Comparison of ENCODE assay signal across 1 cellular context in the genomic region with DNA sequence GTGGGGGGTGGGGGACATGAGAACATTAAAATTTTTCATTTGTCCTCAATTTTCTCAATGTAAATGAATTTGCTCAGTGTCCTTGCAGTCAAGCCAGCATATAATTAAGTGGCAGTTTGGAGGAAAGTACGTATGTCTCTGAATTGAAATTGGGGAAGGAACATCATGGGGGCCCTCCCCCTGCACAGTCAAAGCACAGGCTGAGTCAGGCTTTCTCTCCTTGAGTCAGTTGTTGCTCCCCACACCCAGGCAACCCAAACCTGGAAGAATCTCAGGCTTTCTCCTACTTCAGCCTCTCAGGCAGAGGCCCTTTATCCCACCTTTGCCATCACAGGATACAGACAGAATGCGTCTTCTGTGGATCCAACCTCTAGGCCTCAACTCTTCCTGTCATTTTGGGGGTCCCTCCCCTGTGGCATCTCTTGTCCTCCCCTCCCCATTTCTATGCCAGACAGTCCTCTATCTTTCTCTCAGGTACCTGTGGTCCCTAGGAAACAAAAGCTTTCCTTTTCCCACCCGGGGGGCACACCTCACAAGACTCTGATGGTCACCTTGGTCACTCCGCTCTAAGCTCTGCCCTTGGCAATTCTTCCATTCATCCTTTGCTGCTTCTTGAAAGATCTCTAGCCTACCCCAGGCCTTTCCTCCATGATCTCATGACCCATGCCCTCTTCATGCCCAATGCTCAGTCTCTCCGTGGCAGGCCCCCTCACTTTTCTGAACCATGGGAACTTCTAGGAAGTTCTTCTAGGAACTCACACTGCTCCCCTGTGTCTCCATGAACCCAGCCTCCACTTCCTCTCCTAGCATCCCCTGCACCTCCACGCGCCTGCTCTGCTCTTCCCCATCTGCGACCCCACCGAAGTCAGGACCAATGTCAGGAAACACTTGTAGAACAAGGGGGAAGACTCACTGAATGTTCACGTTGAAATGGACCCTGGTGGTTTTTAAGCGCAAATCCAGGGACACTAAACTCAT.
TF ChIP-seq lines count a peak whose summit lies in the region.

No MANE protein-coding gene starts in this region.

TF ChIP-seq in GM12878, 131 proteins besides CTCF, POLR2A, EP300 and RAD21 (continued from another document and continues in another):
- TF ChIP-seq, protein P1, sequence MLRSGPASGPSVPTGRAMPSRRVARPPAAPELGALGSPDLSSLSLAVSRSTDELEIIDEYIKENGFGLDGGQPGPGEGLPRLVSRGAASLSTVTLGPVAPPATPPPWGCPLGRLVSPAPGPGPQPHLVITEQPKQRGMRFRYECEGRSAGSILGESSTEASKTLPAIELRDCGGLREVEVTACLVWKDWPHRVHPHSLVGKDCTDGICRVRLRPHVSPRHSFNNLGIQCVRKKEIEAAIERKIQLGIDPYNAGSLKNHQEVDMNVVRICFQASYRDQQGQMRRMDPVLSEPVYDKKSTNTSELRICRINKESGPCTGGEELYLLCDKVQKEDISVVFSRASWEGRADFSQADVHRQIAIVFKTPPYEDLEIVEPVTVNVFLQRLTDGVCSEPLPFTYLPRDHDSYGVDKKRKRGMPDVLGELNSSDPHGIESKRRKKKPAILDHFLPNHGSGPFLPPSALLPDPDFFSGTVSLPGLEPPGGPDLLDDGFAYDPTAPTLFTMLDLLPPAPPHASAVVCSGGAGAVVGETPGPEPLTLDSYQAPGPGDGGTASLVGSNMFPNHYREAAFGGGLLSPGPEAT (IDR thresholded peaks at IDR 0.05; ENCODE audit: low read depth) = no peak
- TF ChIP-seq SREBF1 (IDR thresholded peaks at IDR 0.05; ENCODE audit: low read length) = no peak
- TF ChIP-seq STAT1 (conservative IDR thresholded peaks at IDR 0.05) = no peak
- TF ChIP-seq BHLHE40 (IDR thresholded peaks at IDR 0.05; ENCODE audit: borderline replicate concordance in 1 of 2, low read depth in 2 of 2, low read length in 1 of 2) = no peak
- TF ChIP-seq EGR1 (IDR thresholded peaks at IDR 0.05; ENCODE audit: borderline replicate concordance in 1 of 2, low read depth in 2 of 2, low read length in 2 of 2) = no peak
- TF ChIP-seq, protein P2, sequence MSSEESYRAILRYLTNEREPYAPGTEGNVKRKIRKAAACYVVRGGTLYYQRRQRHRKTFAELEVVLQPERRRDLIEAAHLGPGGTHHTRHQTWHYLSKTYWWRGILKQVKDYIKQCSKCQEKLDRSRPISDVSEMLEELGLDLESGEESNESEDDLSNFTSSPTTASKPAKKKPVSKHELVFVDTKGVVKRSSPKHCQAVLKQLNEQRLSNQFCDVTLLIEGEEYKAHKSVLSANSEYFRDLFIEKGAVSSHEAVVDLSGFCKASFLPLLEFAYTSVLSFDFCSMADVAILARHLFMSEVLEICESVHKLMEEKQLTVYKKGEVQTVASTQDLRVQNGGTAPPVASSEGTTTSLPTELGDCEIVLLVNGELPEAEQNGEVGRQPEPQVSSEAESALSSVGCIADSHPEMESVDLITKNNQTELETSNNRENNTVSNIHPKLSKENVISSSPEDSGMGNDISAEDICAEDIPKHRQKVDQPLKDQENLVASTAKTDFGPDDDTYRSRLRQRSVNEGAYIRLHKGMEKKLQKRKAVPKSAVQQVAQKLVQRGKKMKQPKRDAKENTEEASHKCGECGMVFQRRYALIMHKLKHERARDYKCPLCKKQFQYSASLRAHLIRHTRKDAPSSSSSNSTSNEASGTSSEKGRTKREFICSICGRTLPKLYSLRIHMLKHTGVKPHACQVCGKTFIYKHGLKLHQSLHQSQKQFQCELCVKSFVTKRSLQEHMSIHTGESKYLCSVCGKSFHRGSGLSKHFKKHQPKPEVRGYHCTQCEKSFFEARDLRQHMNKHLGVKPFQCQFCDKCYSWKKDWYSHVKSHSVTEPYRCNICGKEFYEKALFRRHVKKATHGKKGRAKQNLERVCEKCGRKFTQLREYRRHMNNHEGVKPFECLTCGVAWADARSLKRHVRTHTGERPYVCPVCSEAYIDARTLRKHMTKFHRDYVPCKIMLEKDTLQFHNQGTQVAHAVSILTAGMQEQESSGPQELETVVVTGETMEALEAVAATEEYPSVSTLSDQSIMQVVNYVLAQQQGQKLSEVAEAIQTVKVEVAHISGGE (CRISPR knock-in tag; IDR thresholded peaks at IDR 0.05) = no peak
- TF ChIP-seq ZBED1 (IDR thresholded peaks at IDR 0.05; ENCODE audit: borderline replicate concordance) = no peak
- TF ChIP-seq, protein P3, sequence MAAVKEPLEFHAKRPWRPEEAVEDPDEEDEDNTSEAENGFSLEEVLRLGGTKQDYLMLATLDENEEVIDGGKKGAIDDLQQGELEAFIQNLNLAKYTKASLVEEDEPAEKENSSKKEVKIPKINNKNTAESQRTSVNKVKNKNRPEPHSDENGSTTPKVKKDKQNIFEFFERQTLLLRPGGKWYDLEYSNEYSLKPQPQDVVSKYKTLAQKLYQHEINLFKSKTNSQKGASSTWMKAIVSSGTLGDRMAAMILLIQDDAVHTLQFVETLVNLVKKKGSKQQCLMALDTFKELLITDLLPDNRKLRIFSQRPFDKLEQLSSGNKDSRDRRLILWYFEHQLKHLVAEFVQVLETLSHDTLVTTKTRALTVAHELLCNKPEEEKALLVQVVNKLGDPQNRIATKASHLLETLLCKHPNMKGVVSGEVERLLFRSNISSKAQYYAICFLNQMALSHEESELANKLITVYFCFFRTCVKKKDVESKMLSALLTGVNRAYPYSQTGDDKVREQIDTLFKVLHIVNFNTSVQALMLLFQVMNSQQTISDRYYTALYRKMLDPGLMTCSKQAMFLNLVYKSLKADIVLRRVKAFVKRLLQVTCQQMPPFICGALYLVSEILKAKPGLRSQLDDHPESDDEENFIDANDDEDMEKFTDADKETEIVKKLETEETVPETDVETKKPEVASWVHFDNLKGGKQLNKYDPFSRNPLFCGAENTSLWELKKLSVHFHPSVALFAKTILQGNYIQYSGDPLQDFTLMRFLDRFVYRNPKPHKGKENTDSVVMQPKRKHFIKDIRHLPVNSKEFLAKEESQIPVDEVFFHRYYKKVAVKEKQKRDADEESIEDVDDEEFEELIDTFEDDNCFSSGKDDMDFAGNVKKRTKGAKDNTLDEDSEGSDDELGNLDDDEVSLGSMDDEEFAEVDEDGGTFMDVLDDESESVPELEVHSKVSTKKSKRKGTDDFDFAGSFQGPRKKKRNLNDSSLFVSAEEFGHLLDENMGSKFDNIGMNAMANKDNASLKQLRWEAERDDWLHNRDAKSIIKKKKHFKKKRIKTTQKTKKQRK (IDR thresholded peaks at IDR 0.05; ENCODE audit: low read depth, low read length) = no peak
- TF ChIP-seq GATAD2B (conservative IDR thresholded peaks at IDR 0.05; ENCODE audit: low read depth) = no peak
- peak; percentile 41; the same call in 1 of the 2 replicates for TF ChIP-seq CREB1 (IDR thresholded peaks at IDR 0.05; ENCODE audit: low read depth)
- TF ChIP-seq ATF7 (IDR thresholded peaks at IDR 0.05; ENCODE audit: low read depth) = no peak
- no peak for TF ChIP-seq ASH2L (IDR thresholded peaks at IDR 0.05; ENCODE audit: borderline replicate concordance, low read depth)
- TF ChIP-seq MYC (IDR thresholded peaks at IDR 0.05; ENCODE audit: insufficient read depth, insufficient read length, insufficient replicate concordance, low read length, severe bottlenecking) = no peak
- no peak for TF ChIP-seq HDGF (IDR thresholded peaks at IDR 0.05)
- TF ChIP-seq SRF (IDR thresholded peaks at IDR 0.05; ENCODE audit: low read depth in 2 of 2, low read length in 2 of 2) = no peak
- no peak for TF ChIP-seq LARP7 (IDR thresholded peaks at IDR 0.05)
- TF ChIP-seq, protein P4, sequence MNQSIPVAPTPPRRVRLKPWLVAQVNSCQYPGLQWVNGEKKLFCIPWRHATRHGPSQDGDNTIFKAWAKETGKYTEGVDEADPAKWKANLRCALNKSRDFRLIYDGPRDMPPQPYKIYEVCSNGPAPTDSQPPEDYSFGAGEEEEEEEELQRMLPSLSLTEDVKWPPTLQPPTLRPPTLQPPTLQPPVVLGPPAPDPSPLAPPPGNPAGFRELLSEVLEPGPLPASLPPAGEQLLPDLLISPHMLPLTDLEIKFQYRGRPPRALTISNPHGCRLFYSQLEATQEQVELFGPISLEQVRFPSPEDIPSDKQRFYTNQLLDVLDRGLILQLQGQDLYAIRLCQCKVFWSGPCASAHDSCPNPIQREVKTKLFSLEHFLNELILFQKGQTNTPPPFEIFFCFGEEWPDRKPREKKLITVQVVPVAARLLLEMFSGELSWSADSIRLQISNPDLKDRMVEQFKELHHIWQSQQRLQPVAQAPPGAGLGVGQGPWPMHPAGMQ (IDR thresholded peaks at IDR 0.05; ENCODE audit: borderline replicate concordance) = no peak
- TF ChIP-seq POLR2AphosphoS5 (IDR thresholded peaks at IDR 0.05; ENCODE audit: low read length) = no peak
- TF ChIP-seq SUZ12 (IDR thresholded peaks at IDR 0.05; ENCODE audit: unreplicated experiment) = no peak
- no peak for TF ChIP-seq ZSCAN29 (IDR thresholded peaks at IDR 0.05)
- TF ChIP-seq FOXM1 (IDR thresholded peaks at IDR 0.05; ENCODE audit: low read depth, low read length) = no peak
- TF ChIP-seq, protein P5, sequence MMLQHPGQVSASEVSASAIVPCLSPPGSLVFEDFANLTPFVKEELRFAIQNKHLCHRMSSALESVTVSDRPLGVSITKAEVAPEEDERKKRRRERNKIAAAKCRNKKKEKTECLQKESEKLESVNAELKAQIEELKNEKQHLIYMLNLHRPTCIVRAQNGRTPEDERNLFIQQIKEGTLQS (IDR thresholded peaks at IDR 0.05; ENCODE audit: borderline replicate concordance, extremely low read depth, low read depth, low read length) = no peak
- no peak for TF ChIP-seq POU2F2 (IDR thresholded peaks at IDR 0.05; ENCODE audit: borderline replicate concordance, low read depth, low read length)
- TF ChIP-seq, protein P6, sequence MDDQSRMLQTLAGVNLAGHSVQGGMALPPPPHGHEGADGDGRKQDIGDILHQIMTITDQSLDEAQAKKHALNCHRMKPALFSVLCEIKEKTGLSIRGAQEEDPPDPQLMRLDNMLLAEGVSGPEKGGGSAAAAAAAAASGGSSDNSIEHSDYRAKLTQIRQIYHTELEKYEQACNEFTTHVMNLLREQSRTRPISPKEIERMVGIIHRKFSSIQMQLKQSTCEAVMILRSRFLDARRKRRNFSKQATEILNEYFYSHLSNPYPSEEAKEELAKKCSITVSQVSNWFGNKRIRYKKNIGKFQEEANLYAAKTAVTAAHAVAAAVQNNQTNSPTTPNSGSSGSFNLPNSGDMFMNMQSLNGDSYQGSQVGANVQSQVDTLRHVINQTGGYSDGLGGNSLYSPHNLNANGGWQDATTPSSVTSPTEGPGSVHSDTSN (IDR thresholded peaks at IDR 0.05; ENCODE audit: insufficient replicate concordance, low read depth, low read length) = no peak
- no peak for TF ChIP-seq KLF5 (IDR thresholded peaks at IDR 0.05; ENCODE audit: partially characterized antibody)
- TF ChIP-seq SMAD5 (IDR thresholded peaks at IDR 0.05; ENCODE audit: low read depth) = no peak
- TF ChIP-seq, protein P7, sequence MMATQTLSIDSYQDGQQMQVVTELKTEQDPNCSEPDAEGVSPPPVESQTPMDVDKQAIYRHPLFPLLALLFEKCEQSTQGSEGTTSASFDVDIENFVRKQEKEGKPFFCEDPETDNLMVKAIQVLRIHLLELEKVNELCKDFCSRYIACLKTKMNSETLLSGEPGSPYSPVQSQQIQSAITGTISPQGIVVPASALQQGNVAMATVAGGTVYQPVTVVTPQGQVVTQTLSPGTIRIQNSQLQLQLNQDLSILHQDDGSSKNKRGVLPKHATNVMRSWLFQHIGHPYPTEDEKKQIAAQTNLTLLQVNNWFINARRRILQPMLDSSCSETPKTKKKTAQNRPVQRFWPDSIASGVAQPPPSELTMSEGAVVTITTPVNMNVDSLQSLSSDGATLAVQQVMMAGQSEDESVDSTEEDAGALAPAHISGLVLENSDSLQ (IDR thresholded peaks at IDR 0.05) = no peak
- TF ChIP-seq, protein P8, sequence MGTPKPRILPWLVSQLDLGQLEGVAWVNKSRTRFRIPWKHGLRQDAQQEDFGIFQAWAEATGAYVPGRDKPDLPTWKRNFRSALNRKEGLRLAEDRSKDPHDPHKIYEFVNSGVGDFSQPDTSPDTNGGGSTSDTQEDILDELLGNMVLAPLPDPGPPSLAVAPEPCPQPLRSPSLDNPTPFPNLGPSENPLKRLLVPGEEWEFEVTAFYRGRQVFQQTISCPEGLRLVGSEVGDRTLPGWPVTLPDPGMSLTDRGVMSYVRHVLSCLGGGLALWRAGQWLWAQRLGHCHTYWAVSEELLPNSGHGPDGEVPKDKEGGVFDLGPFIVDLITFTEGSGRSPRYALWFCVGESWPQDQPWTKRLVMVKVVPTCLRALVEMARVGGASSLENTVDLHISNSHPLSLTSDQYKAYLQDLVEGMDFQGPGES (IDR thresholded peaks at IDR 0.05) = no peak
- TF ChIP-seq, protein P9, sequence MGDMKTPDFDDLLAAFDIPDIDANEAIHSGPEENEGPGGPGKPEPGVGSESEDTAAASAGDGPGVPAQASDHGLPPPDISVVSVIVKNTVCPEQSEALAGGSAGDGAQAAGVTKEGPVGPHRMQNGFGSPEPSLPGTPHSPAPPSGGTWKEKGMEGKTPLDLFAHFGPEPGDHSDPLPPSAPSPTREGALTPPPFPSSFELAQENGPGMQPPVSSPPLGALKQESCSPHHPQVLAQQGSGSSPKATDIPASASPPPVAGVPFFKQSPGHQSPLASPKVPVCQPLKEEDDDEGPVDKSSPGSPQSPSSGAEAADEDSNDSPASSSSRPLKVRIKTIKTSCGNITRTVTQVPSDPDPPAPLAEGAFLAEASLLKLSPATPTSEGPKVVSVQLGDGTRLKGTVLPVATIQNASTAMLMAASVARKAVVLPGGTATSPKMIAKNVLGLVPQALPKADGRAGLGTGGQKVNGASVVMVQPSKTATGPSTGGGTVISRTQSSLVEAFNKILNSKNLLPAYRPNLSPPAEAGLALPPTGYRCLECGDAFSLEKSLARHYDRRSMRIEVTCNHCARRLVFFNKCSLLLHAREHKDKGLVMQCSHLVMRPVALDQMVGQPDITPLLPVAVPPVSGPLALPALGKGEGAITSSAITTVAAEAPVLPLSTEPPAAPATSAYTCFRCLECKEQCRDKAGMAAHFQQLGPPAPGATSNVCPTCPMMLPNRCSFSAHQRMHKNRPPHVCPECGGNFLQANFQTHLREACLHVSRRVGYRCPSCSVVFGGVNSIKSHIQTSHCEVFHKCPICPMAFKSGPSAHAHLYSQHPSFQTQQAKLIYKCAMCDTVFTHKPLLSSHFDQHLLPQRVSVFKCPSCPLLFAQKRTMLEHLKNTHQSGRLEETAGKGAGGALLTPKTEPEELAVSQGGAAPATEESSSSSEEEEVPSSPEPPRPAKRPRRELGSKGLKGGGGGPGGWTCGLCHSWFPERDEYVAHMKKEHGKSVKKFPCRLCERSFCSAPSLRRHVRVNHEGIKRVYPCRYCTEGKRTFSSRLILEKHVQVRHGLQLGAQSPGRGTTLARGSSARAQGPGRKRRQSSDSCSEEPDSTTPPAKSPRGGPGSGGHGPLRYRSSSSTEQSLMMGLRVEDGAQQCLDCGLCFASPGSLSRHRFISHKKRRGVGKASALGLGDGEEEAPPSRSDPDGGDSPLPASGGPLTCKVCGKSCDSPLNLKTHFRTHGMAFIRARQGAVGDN (IDR thresholded peaks at IDR 0.05) = no peak
- TF ChIP-seq CREM (IDR thresholded peaks at IDR 0.05; ENCODE audit: low read depth) = 0 out of 2 replicates have a peak, but pooled peaks have one; percentile 43
- TF ChIP-seq BCL11A (IDR thresholded peaks at IDR 0.05; ENCODE audit: low read depth, low read length) = no peak
- TF ChIP-seq KAT2A (conservative IDR thresholded peaks at IDR 0.05; ENCODE audit: control insufficient read depth, low read depth, low read length) = no peak
- TF ChIP-seq JUNB (IDR thresholded peaks at IDR 0.05) = peak; percentile 80
- no peak for TF ChIP-seq ZNF207 (IDR thresholded peaks at IDR 0.05; ENCODE audit: borderline replicate concordance)
- TF ChIP-seq NR2C2 (IDR thresholded peaks at IDR 0.05; ENCODE audit: borderline replicate concordance, control insufficient read depth, insufficient read length, low read depth) = no peak
- no peak for TF ChIP-seq FOS (IDR thresholded peaks at IDR 0.05; ENCODE audit: borderline replicate concordance, extremely low read depth, insufficient read length)
- TF ChIP-seq SMC3 (IDR thresholded peaks at IDR 0.05; ENCODE audit: borderline replicate concordance, low read length) = no peak
